ENCODE assay signal across 25 cellular contexts in genomic region chr10:100979821-100980272, GRCh38.
"Had no signal": no experiment of that assay in that cellular context is flagged by ENCODE, and none has a peak within 500 bp of the region (broad histone marks: within the 10 kb centered on the region; RNA-seq: fewer than 3 reads in every experiment).

No MANE protein-coding gene starts in this region.

- H3K4me1 ChIP-seq: left lung, psoas muscle, tibial artery had no signal

- H3K9me3 ChIP-seq: body of pancreas, left lung, psoas muscle, SK-N-SH, tibial artery had no signal

- H3K9ac ChIP-seq: SK-N-SH had no signal

- H3K27me3 ChIP-seq: body of pancreas, left lung, tibial artery had no signal

- H3K36me3 Mint-ChIP-seq: activated naive CD8-positive, alpha-beta T cell treated with anti-CD3 and anti-CD28 coated beads for 36 hours had no signal

- H3K27ac ChIP-seq: body of pancreas, left lung, psoas muscle, tibial artery had no signal

- H3K4me3 Mint-ChIP-seq: activated B cell treated with CpG ODN at 0.5 μM for 24 hours; activated CD4-positive, alpha-beta memory T cell treated with anti-CD3 and anti-CD28 coated beads, Interleukin-2, amount 10 ng/mL, durations not matched to agents 7 days and 5 days; activated naive CD8-positive, alpha-beta T cell treated with anti-CD3 and anti-CD28 coated beads for 36 hours; activated T-helper 1 cell treated with anti-CD3 and anti-CD28 coated beads, Interleukin-12 subunit alpha, Interleukin-12 subunit beta, Interleukin-2, Interleukin-4 antibody, amounts not matched to agents 30 ng/mL and 10 ng/mL and 1 ng/mL, durations not matched to agents 14 hours and 24 hours and 36 hours; neural crest cell had no signal

- FAIRE-seq: colon, endometrium, keratinocyte, small intestine had no signal

- H3K9me3 Mint-ChIP-seq: activated B cell treated with CpG ODN at 0.5 μM for 24 hours; activated CD4-positive, alpha-beta memory T cell treated with anti-CD3 and anti-CD28 coated beads, Interleukin-2, amount 10 ng/mL, durations not matched to agents 7 days and 5 days; activated naive CD8-positive, alpha-beta T cell treated with anti-CD3 and anti-CD28 coated beads for 36 hours; activated T-helper 1 cell treated with anti-CD3 and anti-CD28 coated beads, Interleukin-12 subunit alpha, Interleukin-12 subunit beta, Interleukin-2, Interleukin-4 antibody, amounts not matched to agents 30 ng/mL and 10 ng/mL and 1 ng/mL, durations not matched to agents 14 hours and 24 hours and 36 hours; neural crest cell had no signal

- DNase-seq: activated B cell treated with CpG ODN at 0.5 μM for 24 hours; activated CD4-positive, alpha-beta memory T cell treated with anti-CD3 and anti-CD28 coated beads, Interleukin-2, amount 10 ng/mL, durations not matched to agents 7 days and 5 days; activated CD4-positive, alpha-beta T cell treated with anti-CD3 and anti-CD28 coated beads for 4 hours; activated naive CD4-positive, alpha-beta T cell; activated naive CD8-positive, alpha-beta T cell treated with anti-CD3 and anti-CD28 coated beads for 36 hours; amygdala; body of pancreas; caudate nucleus; erythroblast; foreskin melanocyte; glutamatergic neuron; hippocampal formation; left lung; right cardiac atrium; SK-N-SH; small intestine; stimulated activated CD4-positive, alpha-beta T cell treated with anti-CD3 and anti-CD28 coated beads, Interleukin-4, amount 100 ng/mL, for 24 hours; stimulated activated naive CD4-positive, alpha-beta T cell had no signal

- H3K27me3 Mint-ChIP-seq: activated B cell treated with CpG ODN at 0.5 μM for 24 hours; activated CD4-positive, alpha-beta memory T cell treated with anti-CD3 and anti-CD28 coated beads, Interleukin-2, amount 10 ng/mL, durations not matched to agents 7 days and 5 days; activated naive CD8-positive, alpha-beta T cell treated with anti-CD3 and anti-CD28 coated beads for 36 hours had no signal

- H3K4me2 ChIP-seq: SK-N-SH had no signal

- ATAC-seq: body of pancreas, left lung, psoas muscle, right cardiac atrium had no signal

- H3K4me3 ChIP-seq: body of pancreas, left lung, psoas muscle, tibial artery had no signal

- H3K4me1 Mint-ChIP-seq: activated B cell treated with CpG ODN at 0.5 μM for 24 hours; activated CD4-positive, alpha-beta memory T cell treated with anti-CD3 and anti-CD28 coated beads, Interleukin-2, amount 10 ng/mL, durations not matched to agents 7 days and 5 days; activated naive CD8-positive, alpha-beta T cell treated with anti-CD3 and anti-CD28 coated beads for 36 hours; neural crest cell had no signal

- H3K27ac Mint-ChIP-seq: activated B cell treated with CpG ODN at 0.5 μM for 24 hours; activated CD4-positive, alpha-beta memory T cell treated with anti-CD3 and anti-CD28 coated beads, Interleukin-2, amount 10 ng/mL, durations not matched to agents 7 days and 5 days; activated naive CD8-positive, alpha-beta T cell treated with anti-CD3 and anti-CD28 coated beads for 36 hours; activated T-helper 1 cell treated with anti-CD3 and anti-CD28 coated beads, Interleukin-12 subunit alpha, Interleukin-12 subunit beta, Interleukin-2, Interleukin-4 antibody, amounts not matched to agents 30 ng/mL and 10 ng/mL and 1 ng/mL, durations not matched to agents 14 hours and 24 hours and 36 hours had no signal
